10 cellular contexts compared by ENCODE assay signal in the genomic region with DNA sequence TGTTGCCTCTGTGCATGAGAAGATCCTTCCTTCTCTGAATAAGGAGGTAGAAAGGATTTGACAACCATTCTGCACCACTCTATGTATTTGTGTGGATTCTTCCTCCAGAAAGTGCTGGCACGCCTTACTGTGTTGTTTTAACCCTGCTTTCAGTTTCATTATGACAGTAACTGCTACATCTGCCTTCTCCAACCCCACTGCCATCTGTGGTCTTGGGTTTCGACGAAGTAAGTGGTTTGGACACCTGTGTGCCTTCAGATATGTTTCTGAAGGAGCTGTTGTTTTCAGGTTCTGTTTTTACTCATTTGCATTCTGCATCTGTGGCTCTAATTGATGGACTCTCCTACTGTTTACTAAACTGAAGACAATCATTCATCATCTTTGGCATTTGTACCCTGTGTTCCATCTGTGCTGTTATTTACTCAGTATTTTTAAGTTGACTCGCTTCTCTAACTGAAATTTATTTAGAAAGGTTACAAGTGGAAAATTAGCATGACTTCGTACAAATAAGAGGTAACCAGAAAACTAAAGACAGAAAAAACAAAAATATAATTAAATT. TPM values are rescaled to one million over a fixed set of nuclear protein-coding genes. Genes with fewer than 3 reads are reported as not detected.
DNase-seq lines count a peak whose midpoint lies in the region; ATAC-seq and TF ChIP-seq lines count a peak whose summit lies in the region.
"Had no signal": no experiment of that assay in that cellular context is flagged by ENCODE, and none has a peak within 500 bp of the region (broad histone marks: within the 10 kb centered on the region; RNA-seq: fewer than 3 reads in every experiment).

No MANE protein-coding gene starts in this region.

- H3K4me3 Mint-ChIP-seq in type B pancreatic cell, result no peak overlapping the region
- no peak overlapping the region for H3K4me3 Mint-ChIP-seq in neural progenitor cell

- H3K4me3 ChIP-seq in MM.1S (ENCODE audit: low read length), result peak overlapping the region; percentile 42; the same call in 1 of the 2 replicates
- no peak overlapping the region for H3K4me3 ChIP-seq in neural progenitor cell
- H3K4me3 ChIP-seq: K562 had no signal

- H4K20me1 ChIP-seq in MM.1S (ENCODE audit: insufficient read depth, low read length) (no peaks in the 10 kb centered on the region), neural progenitor cell (ENCODE audit: low read depth) (no peaks in the 10 kb centered on the region)

- ATAC-seq in GM18502 (IDR thresholded peaks at IDR 0.05; ENCODE audit: poor library complexity, unreplicated experiment), result peak; percentile 99
- ATAC-seq in GM21619 (IDR thresholded peaks at IDR 0.05; ENCODE audit: unreplicated experiment), result peak; percentile 97
- ATAC-seq: K562 had no signal

- peak overlapping the region; percentile 98 for H3K27ac ChIP-seq in MM.1S (ENCODE audit: low read length)
- H3K27ac ChIP-seq in neural progenitor cell, result no peak overlapping the region

- peaks cover 56% of the 10 kb centered on the region for H3K4me1 ChIP-seq in MM.1S (ENCODE audit: low read length)
- H3K4me1 ChIP-seq in neural progenitor cell, result no peaks in the 10 kb centered on the region

- H3F3A ChIP-seq in MM.1S (ENCODE audit: insufficient read depth, low read length), result peaks cover 16% of the 10 kb centered on the region
- no peaks in the 10 kb centered on the region for H3F3A ChIP-seq in neural progenitor cell (ENCODE audit: low read depth)

- DNase-seq in MM.1S (peak; percentile 93), midbrain (lab: John Stamatoyannopoulos, UW) (peak; percentile 18), AG08395 (ENCODE audit: low spot score) (no peak), type B pancreatic cell (ENCODE audit: extremely low spot score, unreplicated experiment) (no peak), neural progenitor cell (ENCODE audit: low spot score) (no peak)
- DNase-seq in activated CD4-positive, alpha-beta T cell treated with anti-CD3 and anti-CD28 coated beads, Interleukin-2, amount 50 U/mL, for 48 hours, result peak; percentile 26 to 52

- no peaks in the 10 kb centered on the region for H3K9me2 ChIP-seq in MM.1S (replicated peaks; ENCODE audit: insufficient read depth, low read length)

- peaks cover 3% of the 10 kb centered on the region for H3K4me1 Mint-ChIP-seq in type B pancreatic cell (ENCODE audit: unreplicated experiment)
- peaks cover 4% of the 10 kb centered on the region for H3K4me1 Mint-ChIP-seq in neural progenitor cell

- H3K36me3 Mint-ChIP-seq in type B pancreatic cell (no peaks in the 10 kb centered on the region), neural progenitor cell (no peaks in the 10 kb centered on the region)

- no peak overlapping the region for H3K27ac Mint-ChIP-seq in type B pancreatic cell
- H3K27ac Mint-ChIP-seq in neural progenitor cell, result no peak overlapping the region

- H2AFZ ChIP-seq in MM.1S (ENCODE audit: low read length) (no peak overlapping the region), neural progenitor cell (replicated peaks) (no peak overlapping the region)

- H3K9me3 Mint-ChIP-seq in type B pancreatic cell (no peaks in the 10 kb centered on the region), neural progenitor cell (no peaks in the 10 kb centered on the region)

- H3K27me3 Mint-ChIP-seq in type B pancreatic cell (peaks cover 51% of the 10 kb centered on the region), neural progenitor cell (ENCODE audit: insufficient read depth, low read depth) (peaks cover 2% of the 10 kb centered on the region)

- H3K4me2 ChIP-seq in MM.1S (ENCODE audit: low read depth, low read length), result peak overlapping the region; percentile 78
- no peak overlapping the region for H3K4me2 ChIP-seq in neural progenitor cell

- H3K9me3 ChIP-seq in MM.1S (replicated peaks; ENCODE audit: insufficient read depth, low read length), result no peaks in the 10 kb centered on the region
- no peaks in the 10 kb centered on the region for H3K9me3 ChIP-seq in neural progenitor cell (ENCODE audit: low read depth)

- H3K36me3 ChIP-seq in MM.1S (replicated peaks; ENCODE audit: insufficient read depth, low read length) (no peaks in the 10 kb centered on the region), neural progenitor cell (no peaks in the 10 kb centered on the region)

- no peaks in the 10 kb centered on the region for H3K79me2 ChIP-seq in MM.1S (ENCODE audit: low read length)
- H3K79me2 ChIP-seq in neural progenitor cell (ENCODE audit: low read depth), result no peaks in the 10 kb centered on the region

- H3K27me3 ChIP-seq in MM.1S (replicated peaks; ENCODE audit: insufficient read depth, low read length), result no peaks in the 10 kb centered on the region
- H3K27me3 ChIP-seq in neural progenitor cell, result peaks cover 41% of the 10 kb centered on the region

- H3K9ac ChIP-seq in MM.1S (ENCODE audit: low read length) (peak overlapping the region; percentile 64), neural progenitor cell (no peak overlapping the region)

- TF ChIP-seq CTCF in MM.1S (IDR thresholded peaks at IDR 0.05; ENCODE audit: low read length) (no peak), type B pancreatic cell (conservative IDR thresholded peaks at IDR 0.05) (no peak), neural progenitor cell (IDR thresholded peaks at IDR 0.05) (no peak)

RNA-seq across cellular contexts. Expression of a gene that starts 4.1 kb away (rescaled TPM):
- total RNA-seq in type B pancreatic cell (ENCODE audit: low replicate concordance) (0.65 and 1.6 TPM in 2 replicates), neural progenitor cell (ENCODE audit: low replicate concordance) (not detected in 2 replicates)
- total RNA-seq: glomerular endothelial cell, K562 had no signal

RNA-seq across cellular contexts. Expression of a gene that starts 18.0 kb away (rescaled TPM):
- total RNA-seq in type B pancreatic cell (ENCODE audit: low replicate concordance) (7.4 and 17.7 TPM in 2 replicates), neural progenitor cell (ENCODE audit: low replicate concordance) (10.4 and 12.1 TPM in 2 replicates)

Comparison
In these comparisons a context has a peak if more than half of its experiments do, and no peak if none do; other contexts are left out.
1. DNase-seq: peak in MM.1S (single experiment), activated CD4-positive, alpha-beta T cell treated with anti-CD3 and anti-CD28 coated beads, Interleukin-2, amount 50 U/mL, for 48 hours (2 of 2) and midbrain (single experiment); none in AG08395 (single experiment), type B pancreatic cell (single experiment) and neural progenitor cell (single experiment).